ENCODE assay signal across 17 cellular contexts in genomic region chr10:32386623-32387022, GRCh38. TPM values are rescaled to one million over a fixed set of nuclear protein-coding genes. Genes with fewer than 3 reads are reported as not detected.
DNase-seq lines count a peak whose midpoint lies in the region; ATAC-seq, FAIRE-seq and TF ChIP-seq lines count a peak whose summit lies in the region.
"Had no signal": no experiment of that assay in that cellular context is flagged by ENCODE, and none has a peak within 500 bp of the region (broad histone marks: within the 10 kb centered on the region; RNA-seq: fewer than 3 reads in every experiment).

No MANE protein-coding gene starts in this region.

- H3K27ac Mint-ChIP-seq in natural killer cell (no peak overlapping the region), WTC11 (no peak overlapping the region)
- H3K27ac Mint-ChIP-seq in natural killer cell treated with Interleukin-12 subunit alpha and Interleukin-12 subunit beta and Interleukin-15 and Interleukin-18, amount 100 ng/mL, for 72 hours, result peak overlapping the region in 1 of 2 donors; percentile 67

- H3K4me1 ChIP-seq in prostate gland (replicated peaks), result no peaks in the 10 kb centered on the region
- H3K4me1 ChIP-seq: ascending aorta had no signal

- no peaks in the 10 kb centered on the region for H3K9me3 Mint-ChIP-seq in natural killer cell
- no peaks in the 10 kb centered on the region for H3K9me3 Mint-ChIP-seq in natural killer cell treated with Interleukin-12 subunit alpha and Interleukin-12 subunit beta and Interleukin-15 and Interleukin-18, amount 100 ng/mL, for 72 hours
- no peaks in the 10 kb centered on the region for H3K9me3 Mint-ChIP-seq in WTC11

- H3K36me3 ChIP-seq in prostate gland, result no peaks in the 10 kb centered on the region
- H3K36me3 ChIP-seq: ascending aorta had no signal

- 76% methylated on average over 6 of the region's 6 CpGs for WGBS in prostate gland

- H3K4me3 ChIP-seq in prostate gland, result no peak overlapping the region
- H3K4me3 ChIP-seq: ascending aorta, mucosa of descending colon had no signal

- H3K36me3 Mint-ChIP-seq in natural killer cell (no peaks in the 10 kb centered on the region), WTC11 (no peaks in the 10 kb centered on the region)
- H3K36me3 Mint-ChIP-seq in natural killer cell treated with Interleukin-12 subunit alpha and Interleukin-12 subunit beta and Interleukin-15 and Interleukin-18, amount 100 ng/mL, for 72 hours, result no peaks in the 10 kb centered on the region

- H3K27ac ChIP-seq in prostate gland, result no peak overlapping the region
- H3K27ac ChIP-seq: ascending aorta had no signal

- POLR2A ChIA-PET in WTC11 (lab: Charles Lee), result no interaction called here

- CTCF ChIA-PET in WTC11 (lab: Charles Lee), result no interaction called here

- TF ChIP-seq CTCF in natural killer cell (IDR thresholded peaks at IDR 0.05) (no peak), prostate gland (IDR thresholded peaks at IDR 0.05) (no peak), WTC11 (IDR thresholded peaks at IDR 0.05) (no peak)

- TF ChIP-seq POLR2A in prostate gland (IDR thresholded peaks at IDR 0.05), result no peak

- no peak for DNase-seq in natural killer cell
- DNase-seq in natural killer cell treated with Interleukin-12 subunit alpha and Interleukin-12 subunit beta and Interleukin-15 and Interleukin-18, amount 100 ng/mL, for 72 hours (ENCODE audit: low spot score), result no peak
- DNase-seq in OCI-M1 (lab: John Stamatoyannopoulos, UW), result peak; percentile 78
- no peak for DNase-seq in NCI-H446 treated with DMSO at 0.1 percent for 48 hours (lab: John Stamatoyannopoulos, UW)
- no peak for DNase-seq in prostate gland (ENCODE audit: low spot score)
- no peak for DNase-seq in medulla oblongata (ENCODE audit: extremely low spot score)
- DNase-seq in WTC11 (ENCODE audit: low spot score), result no peak
- DNase-seq: dermis blood vessel endothelial cell, DMS79, mucosa of descending colon, NCI-H526, Right ventricle myocardium superior had no signal

- H3K27me3 Mint-ChIP-seq in natural killer cell (ENCODE audit: low read depth in 2 of 2) (no peaks in the 10 kb centered on the region), WTC11 (ENCODE audit: low read depth) (no peaks in the 10 kb centered on the region)
- H3K27me3 Mint-ChIP-seq in natural killer cell treated with Interleukin-12 subunit alpha and Interleukin-12 subunit beta and Interleukin-15 and Interleukin-18, amount 100 ng/mL, for 72 hours, result peaks cover 0 to 7% of the 10 kb centered on the region in 2 donors

- H3K9me3 ChIP-seq in prostate gland, result no peaks in the 10 kb centered on the region
- H3K9me3 ChIP-seq: ascending aorta, mucosa of descending colon had no signal

- ATAC-seq in natural killer cell, result no peak
- ATAC-seq in natural killer cell treated with Interleukin-12 subunit alpha and Interleukin-12 subunit beta and Interleukin-15 and Interleukin-18, amount 100 ng/mL, for 72 hours, result no peak
- ATAC-seq in WTC11, result no peak
- ATAC-seq: activated CD4-positive, CD25-positive, alpha-beta regulatory T cell treated with anti-CD3 and anti-CD28 coated beads, Interleukin-2, amount 50 U/mL, for 24 hours; mucosa of descending colon had no signal

- FAIRE-seq in endometrium (lab: Jason Lieb, UNC), result peak; percentile 15
- FAIRE-seq: frontal cortex, H1 had no signal

- peak overlapping the region; percentile 14 for H3K4me3 Mint-ChIP-seq in natural killer cell
- H3K4me3 Mint-ChIP-seq in natural killer cell treated with Interleukin-12 subunit alpha and Interleukin-12 subunit beta and Interleukin-15 and Interleukin-18, amount 100 ng/mL, for 72 hours, result no peak overlapping the region
- no peak overlapping the region for H3K4me3 Mint-ChIP-seq in WTC11

- intact Hi-C loops in natural killer cell (cut with micrococcal nuclease), result no loop called here
- intact Hi-C loops in prostate gland (cut with DNase I), result no loop called here

- H3K27me3 ChIP-seq in prostate gland (replicated peaks; ENCODE audit: insufficient read depth), result no peaks in the 10 kb centered on the region
- H3K27me3 ChIP-seq: ascending aorta had no signal

- peaks cover 9 to 11% of the 10 kb centered on the region in 2 donors for H3K4me1 Mint-ChIP-seq in natural killer cell
- peaks cover 11 to 12% of the 10 kb centered on the region in 2 donors for H3K4me1 Mint-ChIP-seq in natural killer cell treated with Interleukin-12 subunit alpha and Interleukin-12 subunit beta and Interleukin-15 and Interleukin-18, amount 100 ng/mL, for 72 hours (ENCODE audit: low read depth in 2 of 2)
- peaks cover 6% of the 10 kb centered on the region for H3K4me1 Mint-ChIP-seq in WTC11

TF ChIP-seq in WTC11, 78 proteins besides CTCF, POLR2A, EP300 and RAD21:
- TF ChIP-seq TP53 (CRISPR knock-in tag; IDR thresholded peaks at IDR 0.05) (no peak), MXD4 (CRISPR knock-in tag; IDR thresholded peaks at IDR 0.05; ENCODE audit: borderline replicate concordance) (no peak)

RNA-seq across cellular contexts. Expression of gene EPC1, which starts 39.7 kb away (rescaled TPM):
- total RNA-seq in natural killer cell (100 to 1,000 TPM; 155 to 178 (median 161) TPM), prostate gland (10 to 100 TPM; 37.1 to 58.3 TPM), WTC11 (2021) (22.2 to 23.1 TPM (median 22.5 TPM) in 3 replicates)
- total RNA-seq in natural killer cell treated with Interleukin-12 subunit alpha and Interleukin-12 subunit beta and Interleukin-15 and Interleukin-18, amount 100 ng/mL, for 72 hours, result 10 to 100 TPM; 43.4 to 45.9 TPM

RNA-seq across cellular contexts. Expression of gene CCDC7, which starts 59.3 kb away (rescaled TPM):
- 10 to 100 TPM; 39.0 to 51.1 (median 42.8) TPM for total RNA-seq in natural killer cell
- 10 to 100 TPM; 14.1 to 14.9 TPM for total RNA-seq in natural killer cell treated with Interleukin-12 subunit alpha and Interleukin-12 subunit beta and Interleukin-15 and Interleukin-18, amount 100 ng/mL, for 72 hours
- 10 to 100 TPM; 12.9 to 19.8 TPM for total RNA-seq in prostate gland
- 1.7 to 1.9 TPM (median 1.8 TPM) in 3 replicates for total RNA-seq in WTC11 (2021)
